In genomic region chr12:121376754-121377697, GRCh38 we compare ENCODE assay signal across 19 cellular contexts.
"Had no signal": no experiment of that assay in that cellular context is flagged by ENCODE, and none has a peak within 500 bp of the region (broad histone marks: within the 10 kb centered on the region; RNA-seq: fewer than 3 reads in every experiment).

No MANE protein-coding gene starts in this region.

- H3K9me3 Mint-ChIP-seq: activated CD4-positive, alpha-beta memory T cell treated with anti-CD3 and anti-CD28 coated beads, Interleukin-2, amount 10 ng/mL, durations not matched to agents 7 days and 5 days; activated naive CD8-positive, alpha-beta T cell treated with anti-CD3 and anti-CD28 coated beads, Interleukin-2, amount 10 ng/mL, durations not matched to agents 7 days and 5 days; T-helper 2 cell treated with Interferon-gamma antibody and Interleukin-4, amounts not matched to agents 5 μg/mL and 100 μg/mL, for 36 hours had no signal

- H3K9me3 ChIP-seq: ascending aorta, lower lobe of right lung, neutrophil, spleen, tibial nerve had no signal

- H3K4me1 Mint-ChIP-seq: activated CD4-positive, alpha-beta memory T cell treated with anti-CD3 and anti-CD28 coated beads, Interleukin-2, amount 10 ng/mL, durations not matched to agents 7 days and 5 days; stimulated activated naive B cell treated with anti-CD40 and anti-IgM and Interleukin-4, amounts not matched to agents 10 μg/mL and 1 μg/mL and 100 μg/mL, for 72 hours had no signal

- H3K27ac Mint-ChIP-seq: activated CD4-positive, alpha-beta memory T cell treated with anti-CD3 and anti-CD28 coated beads, Interleukin-2, amount 10 ng/mL, durations not matched to agents 7 days and 5 days; activated naive CD8-positive, alpha-beta T cell treated with anti-CD3 and anti-CD28 coated beads, Interleukin-2, amount 10 ng/mL, durations not matched to agents 7 days and 5 days; activated T-cell treated with anti-CD3 and anti-CD28 coated beads, Interleukin-2, amount 50 U/mL, for 72 hours; naive thymus-derived CD4-positive, alpha-beta T cell; stimulated activated naive B cell treated with anti-CD40 and anti-IgM and Interleukin-4, amounts not matched to agents 10 μg/mL and 1 μg/mL and 100 μg/mL, for 72 hours; T-helper 2 cell treated with Interferon-gamma antibody and Interleukin-4, amounts not matched to agents 5 μg/mL and 100 μg/mL, for 36 hours had no signal

- FAIRE-seq: endothelial cell of umbilical vein had no signal

- H3K27me3 Mint-ChIP-seq: stimulated activated naive B cell treated with anti-CD40 and anti-IgM and Interleukin-4, amounts not matched to agents 10 μg/mL and 1 μg/mL and 100 μg/mL, for 72 hours had no signal

- H3K27me3 ChIP-seq: ascending aorta, foreskin keratinocyte, neutrophil, spleen, tibial nerve had no signal

- H3K36me3 ChIP-seq: ascending aorta, lower lobe of right lung, neutrophil, spleen, tibial nerve had no signal

- ATAC-seq: activated T-cell treated with anti-CD3 and anti-CD28 coated beads, Interleukin-2, amount 50 U/mL, for 72 hours; foreskin keratinocyte; lower lobe of right lung; naive thymus-derived CD4-positive, alpha-beta T cell; right cardiac atrium; stimulated activated naive B cell treated with anti-CD40 and anti-IgM and Interleukin-4, amounts not matched to agents 10 μg/mL and 1 μg/mL and 100 μg/mL, for 72 hours had no signal

- H3K27ac ChIP-seq: ascending aorta, foreskin keratinocyte, lower lobe of right lung, neutrophil, spleen, tibial nerve had no signal

- H3K4me1 ChIP-seq: ascending aorta, foreskin keratinocyte, lower lobe of right lung, spleen, tibial nerve had no signal

- DNase-seq: activated CD4-positive, alpha-beta memory T cell treated with anti-CD3 and anti-CD28 coated beads, Interleukin-2, amount 10 ng/mL, durations not matched to agents 7 days and 5 days; activated CD4-positive, alpha-beta T cell treated with anti-CD3 and anti-CD28 coated beads for 1 hour; activated gamma-delta T cell treated with Interleukin-2 at 50 U/mL for 16 hours; activated naive CD8-positive, alpha-beta T cell treated with anti-CD3 and anti-CD28 coated beads, Interleukin-2, amount 10 ng/mL, durations not matched to agents 7 days and 5 days; activated T-cell treated with anti-CD3 and anti-CD28 coated beads, Interleukin-2, amount 50 U/mL, for 72 hours; foreskin keratinocyte; head of caudate nucleus; islet precursor cell; lower lobe of right lung; naive thymus-derived CD4-positive, alpha-beta T cell; right cardiac atrium; spleen; stimulated activated CD4-positive, alpha-beta T cell treated with anti-CD3 and anti-CD28 coated beads, Interleukin-1b, Interleukin-23, amount 100 ng/mL, for 48 hours; stimulated activated naive B cell treated with anti-CD40 and anti-IgM and Interleukin-4, amounts not matched to agents 10 μg/mL and 1 μg/mL and 100 μg/mL, for 72 hours had no signal

- H3K4me3 Mint-ChIP-seq: activated CD4-positive, alpha-beta memory T cell treated with anti-CD3 and anti-CD28 coated beads, Interleukin-2, amount 10 ng/mL, durations not matched to agents 7 days and 5 days; activated naive CD8-positive, alpha-beta T cell treated with anti-CD3 and anti-CD28 coated beads, Interleukin-2, amount 10 ng/mL, durations not matched to agents 7 days and 5 days; activated T-cell treated with anti-CD3 and anti-CD28 coated beads, Interleukin-2, amount 50 U/mL, for 72 hours; naive thymus-derived CD4-positive, alpha-beta T cell; stimulated activated naive B cell treated with anti-CD40 and anti-IgM and Interleukin-4, amounts not matched to agents 10 μg/mL and 1 μg/mL and 100 μg/mL, for 72 hours; T-helper 2 cell treated with Interferon-gamma antibody and Interleukin-4, amounts not matched to agents 5 μg/mL and 100 μg/mL, for 36 hours had no signal

- H3K36me3 Mint-ChIP-seq: activated naive CD8-positive, alpha-beta T cell treated with anti-CD3 and anti-CD28 coated beads, Interleukin-2, amount 10 ng/mL, durations not matched to agents 7 days and 5 days; naive thymus-derived CD4-positive, alpha-beta T cell; stimulated activated naive B cell treated with anti-CD40 and anti-IgM and Interleukin-4, amounts not matched to agents 10 μg/mL and 1 μg/mL and 100 μg/mL, for 72 hours had no signal

- H3K4me3 ChIP-seq: ascending aorta, lower lobe of right lung, spleen, tibial nerve had no signal
